ENCODE assay signal across 20 cellular contexts in the genomic region with DNA sequence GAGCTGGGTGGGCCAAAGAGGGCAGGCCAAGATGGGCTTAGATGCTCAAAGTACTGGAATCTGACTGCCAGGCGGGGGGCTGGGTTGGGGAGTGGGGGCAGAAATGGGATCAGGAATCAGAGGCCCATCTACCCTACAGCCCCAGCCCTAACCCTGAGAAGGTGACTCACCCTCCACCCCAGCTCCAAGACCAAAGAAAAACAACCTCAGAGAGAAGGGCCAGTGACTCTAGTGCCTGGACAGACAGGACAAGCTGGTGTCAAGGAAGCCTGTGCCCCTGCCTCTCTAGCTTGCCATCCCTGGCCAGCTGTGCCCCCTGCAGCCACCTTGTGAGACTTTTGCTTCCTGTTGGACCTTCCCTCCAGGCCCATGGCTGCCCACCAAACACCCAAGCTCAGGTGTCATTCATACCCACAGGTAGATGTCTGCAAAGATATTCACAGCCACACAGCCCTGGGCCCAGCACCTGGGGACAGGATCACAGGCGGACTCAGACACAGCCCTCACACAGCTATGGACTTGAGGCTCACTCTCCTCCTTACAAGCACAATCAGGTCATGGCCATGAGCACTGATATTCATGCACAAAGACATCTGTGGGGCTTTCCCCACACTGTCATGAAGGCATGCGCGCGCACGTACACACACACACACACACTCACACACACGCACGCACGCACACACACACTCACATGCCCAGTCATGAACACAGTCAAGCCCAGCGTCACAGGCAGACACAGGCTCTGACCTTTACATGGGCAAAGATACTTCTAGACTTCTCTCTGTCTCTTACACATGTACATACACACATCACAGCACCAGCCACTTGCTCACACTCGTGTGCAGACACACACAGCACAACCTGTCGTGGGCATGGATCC. TPM values are rescaled to one million over a fixed set of nuclear protein-coding genes. Genes with fewer than 3 reads are reported as not detected.
"Had no signal": no experiment of that assay in that cellular context is flagged by ENCODE, and none has a peak within 500 bp of the region (broad histone marks: within the 10 kb centered on the region; RNA-seq: fewer than 3 reads in every experiment).

No MANE protein-coding gene starts in this region.

- ATAC-seq: activated T-helper 17 cell treated with anti-CD3 and anti-CD28 coated beads, Interleukin-2, amount 50 U/mL, for 72 hours; stimulated activated memory B cell treated with anti-CD40 and anti-IgM and Interleukin-4, amounts not matched to agents 10 μg/mL and 1 μg/mL and 100 μg/mL, for 72 hours had no signal

- H3K4me3 ChIP-seq: cardiac muscle cell, esophagus squamous epithelium, thyroid gland, vagina had no signal

- DNase-seq: activated CD4-positive, alpha-beta T cell treated with anti-CD3 and anti-CD28 coated beads for 1 hour; activated CD4-positive, alpha-beta T cell treated with anti-CD3 and anti-CD28 coated beads, Interleukin-2, amount 50 U/mL, for 4 hours; activated naive CD4-positive, alpha-beta T cell treated with anti-CD3 and anti-CD28 coated beads, Interleukin-2, amount 10 ng/mL, durations not matched to agents 7 days and 5 days; dorsolateral prefrontal cortex; esophagus squamous epithelium; hippocampal formation; retina; stimulated activated CD4-positive, alpha-beta T cell treated with anti-CD3 and anti-CD28 coated beads, Interleukin-2, amount 100 ng/mL, for 48 hours; thyroid gland had no signal

- H3K9me3 ChIP-seq: esophagus squamous epithelium, neutrophil, thyroid gland, vagina had no signal

- FAIRE-seq: astrocyte, endometrium had no signal

- H3K27ac ChIP-seq: cardiac muscle cell, dorsolateral prefrontal cortex, esophagus squamous epithelium, neutrophil, thyroid gland, vagina had no signal

- H3K36me3 ChIP-seq: cardiac muscle cell, esophagus squamous epithelium, neutrophil, thyroid gland, vagina had no signal

RNA-seq across cellular contexts. Expression of gene WNT3, which starts 2.8 kb away (rescaled TPM):
- total RNA-seq: T-helper 1 cell treated with Interleukin-12 subunit alpha and Interleukin-12 subunit beta and Interleukin-4 antibody, amounts not matched to agents 30 ng/mL and 1 ng/mL, for 36 hours had no signal

RNA-seq across cellular contexts. Expression of gene WNT9B, which starts 35.7 kb away (rescaled TPM):
- total RNA-seq: activated T-helper 17 cell treated with anti-CD3 and anti-CD28 coated beads, Interleukin-2, amount 50 U/mL, for 72 hours; cardiac muscle cell; fibroblast of villous mesenchyme; kidney epithelial cell; myocyte; T-helper 1 cell treated with Interleukin-12 subunit alpha and Interleukin-12 subunit beta and Interleukin-4 antibody, amounts not matched to agents 30 ng/mL and 1 ng/mL, for 36 hours; vagina had no signal
